ENCODE assay signal across 9 cellular contexts in the genomic region with DNA sequence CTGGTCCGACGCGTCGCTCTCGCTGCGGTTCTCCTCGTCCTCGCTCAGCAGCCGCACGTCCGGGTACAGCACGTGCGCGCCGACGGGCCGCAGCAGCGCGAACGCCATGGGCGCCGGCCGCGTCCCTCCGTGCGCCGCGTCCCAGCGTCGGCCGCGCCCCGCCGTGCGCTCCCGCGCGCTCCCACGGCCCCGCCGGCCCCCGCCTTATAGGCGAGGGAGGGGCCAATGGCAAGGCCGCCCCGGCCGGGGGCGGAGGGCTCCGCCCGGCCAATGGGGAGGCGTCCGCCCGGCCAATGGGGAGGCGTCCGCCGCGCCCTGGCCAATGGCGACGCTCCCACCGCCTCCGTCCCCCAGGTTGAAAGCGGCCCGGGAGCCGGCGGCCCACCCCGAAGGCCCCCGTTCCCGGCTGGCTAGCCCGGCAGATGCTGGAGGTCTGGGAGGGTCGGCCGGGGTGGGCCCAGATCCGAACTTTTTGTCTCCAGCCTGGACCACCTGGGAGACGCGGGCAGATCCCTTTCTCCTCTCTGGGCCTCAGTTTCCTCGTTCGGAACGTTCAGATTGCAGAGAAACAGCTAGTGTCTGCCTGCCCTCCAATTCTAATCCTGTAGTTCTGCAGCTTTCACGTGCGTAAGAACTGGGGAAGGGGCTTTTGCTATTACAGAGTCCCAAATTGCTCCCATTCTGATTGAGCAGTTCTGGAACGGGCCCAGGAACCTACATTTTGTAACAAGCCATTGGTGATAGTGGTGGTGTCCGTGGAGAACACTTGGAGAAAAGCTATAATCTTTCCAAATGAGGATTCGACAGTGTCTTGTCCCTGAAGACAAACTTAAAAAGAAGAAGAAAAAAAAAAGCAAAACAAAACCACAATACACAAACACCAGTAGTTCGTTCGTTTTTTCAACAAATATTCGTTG. TPM values are rescaled to one million over a fixed set of nuclear protein-coding genes. Genes with fewer than 3 reads are reported as not detected.
A peak's percentile ranks its signal among the peaks of the same experiment; 100 is the strongest.
DNase-seq lines count a peak whose midpoint lies in the region; ATAC-seq and TF ChIP-seq lines count a peak whose summit lies in the region.
"Had no signal": no experiment of that assay in that cellular context is flagged by ENCODE, and none has a peak within 500 bp of the region (broad histone marks: within the 10 kb centered on the region; RNA-seq: fewer than 3 reads in every experiment).

A gene with protein sequence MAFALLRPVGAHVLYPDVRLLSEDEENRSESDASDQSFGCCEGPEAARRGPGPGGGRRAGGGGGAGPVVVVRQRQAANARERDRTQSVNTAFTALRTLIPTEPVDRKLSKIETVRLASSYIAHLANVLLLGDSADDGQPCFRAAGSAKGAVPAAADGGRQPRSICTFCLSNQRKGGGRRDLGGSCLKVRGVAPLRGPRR (minus strand): TSS at position 180 of the 917 bp plus-strand sequence. CDS start 72 bp downstream, at position 108.

- peaks cover 38% of the 10 kb centered on the region for H3K4me1 Mint-ChIP-seq in endothelial cell (ENCODE audit: unreplicated experiment)
- peaks cover 54% of the 10 kb centered on the region for H3K4me1 Mint-ChIP-seq in nephron progenitor cell

- H3K4me3 Mint-ChIP-seq in endothelial cell (ENCODE audit: unreplicated experiment) = peak within 1 kb of the TSS; percentile 82
- H3K4me3 Mint-ChIP-seq in nephron progenitor cell = peak within 1 kb of the TSS; percentile 79

- ATAC-seq in GM21515 (IDR thresholded peaks at IDR 0.05; ENCODE audit: unreplicated experiment) (no peak), HG03378 (IDR thresholded peaks at IDR 0.05; ENCODE audit: unreplicated experiment) (no peak), GM18505 (IDR thresholded peaks at IDR 0.05; ENCODE audit: unreplicated experiment) (no peak)

- H3K36me3 ChIP-seq in GM06990 (ENCODE audit: control insufficient read depth, insufficient read depth, low read length) = no peaks in the 10 kb centered on the region

- H3K9me3 Mint-ChIP-seq in endothelial cell (ENCODE audit: unreplicated experiment) = no peaks in the 10 kb centered on the region
- H3K9me3 Mint-ChIP-seq in nephron progenitor cell = no peaks in the 10 kb centered on the region

- H3K27me3 Mint-ChIP-seq in endothelial cell (ENCODE audit: unreplicated experiment) (peaks cover 13% of the 10 kb centered on the region), nephron progenitor cell (ENCODE audit: low read depth, poor library complexity) (peaks cover 48% of the 10 kb centered on the region)

- DNase-seq in GM06990 (ENCODE audit: extremely low read depth, insufficient read length) (peak; percentile 79), NCI-H69 (lab: John Stamatoyannopoulos, UW) (peak; percentile 54), endothelial cell (ENCODE audit: low spot score) (peak; percentile 65), nephron progenitor cell (peak; percentile 77), SHP77 treated with DMSO at 0.1 percent for 48 hours (lab: John Stamatoyannopoulos, UW) (no peak)

- no peak for TF ChIP-seq CTCF in GM06990 (IDR thresholded peaks at IDR 0.05; ENCODE audit: insufficient read depth, low read length, poor library complexity, severe bottlenecking)
- TF ChIP-seq CTCF in endothelial cell (IDR thresholded peaks at IDR 0.05; ENCODE audit: unreplicated experiment) = no peak
- no peak for TF ChIP-seq CTCF in nephron progenitor cell (IDR thresholded peaks at IDR 0.05)

- peaks cover 1% of the 10 kb centered on the region; the same call in 1 of the 2 replicates for H3K27me3 ChIP-seq in GM06990 (replicated peaks; ENCODE audit: control insufficient read depth, insufficient read depth, low read length)

- no peak for TF ChIP-seq POLR2A in GM18505 (IDR thresholded peaks at IDR 0.05; ENCODE audit: borderline replicate concordance, extremely low read depth, insufficient read depth, insufficient read length)

- peaks cover 3% of the 10 kb centered on the region for H3K36me3 Mint-ChIP-seq in endothelial cell (ENCODE audit: low read depth, unreplicated experiment)
- no peaks in the 10 kb centered on the region for H3K36me3 Mint-ChIP-seq in nephron progenitor cell (ENCODE audit: low read depth)

- H3K27ac Mint-ChIP-seq in endothelial cell (ENCODE audit: unreplicated experiment) (peak within 1 kb of the TSS; percentile 8), nephron progenitor cell (no peak within 1 kb of the TSS)

- H3K4me3 ChIP-seq in GM06990 (replicated peaks; ENCODE audit: low read depth, low read length) = no peak within 1 kb of the TSS

RNA-seq across cellular contexts. Expression of the gene that starts here (rescaled TPM):
- 6.6 TPM for total RNA-seq in endothelial cell (ENCODE audit: unreplicated experiment)
- total RNA-seq: renal cortical epithelial cell had no signal
